In genomic region chr10:31290386-31290785, GRCh38 we compare ENCODE assay signal across 20 cellular contexts.
"Had no signal": no experiment of that assay in that cellular context is flagged by ENCODE, and none has a peak within 500 bp of the region (broad histone marks: within the 10 kb centered on the region; RNA-seq: fewer than 3 reads in every experiment).

No MANE protein-coding gene starts in this region.

- H3K9me3 ChIP-seq: colonic mucosa, esophagus squamous epithelium, left lung, lower lobe of right lung, psoas muscle, spleen, stomach had no signal

- DNase-seq: colonic mucosa; dermis blood vessel endothelial cell; esophagus squamous epithelium; islet precursor cell; left lung; lower lobe of right lung; midbrain; naive thymus-derived CD4-positive, alpha-beta T cell; nephron progenitor cell; psoas muscle; spleen; stimulated activated CD4-positive, alpha-beta T cell treated with anti-CD3 and anti-CD28 coated beads, Interleukin-15, amount 100 ng/mL, for 24 hours; stimulated activated CD4-positive, alpha-beta T cell treated with anti-CD3 and anti-CD28 coated beads, Interleukin-1b, Interleukin-23, amount 100 ng/mL, for 48 hours; stimulated activated CD4-positive, alpha-beta T cell treated with anti-CD3 and anti-CD28 coated beads, Interleukin-4, amount 100 ng/mL, for 24 hours; stimulated activated naive CD4-positive, alpha-beta T cell; stomach; substantia nigra; trophoblast cell had no signal

- H3K36me3 ChIP-seq: colonic mucosa, esophagus squamous epithelium, left lung, lower lobe of right lung, spleen, stomach had no signal

- H3K27ac ChIP-seq: colonic mucosa, esophagus squamous epithelium, left lung, lower lobe of right lung, psoas muscle, spleen, stomach had no signal

- ATAC-seq: left lung; lower lobe of right lung; naive thymus-derived CD4-positive, alpha-beta T cell; psoas muscle; sciatic nerve had no signal

- H3K4me1 ChIP-seq: colonic mucosa, esophagus squamous epithelium, left lung, lower lobe of right lung, psoas muscle, spleen, stomach had no signal

- H3K27me3 ChIP-seq: colonic mucosa, esophagus squamous epithelium, left lung, spleen, stomach had no signal

- H3K4me3 ChIP-seq: colonic mucosa, esophagus squamous epithelium, left lung, lower lobe of right lung, psoas muscle, spleen, stomach had no signal

- FAIRE-seq: frontal cortex had no signal
